In the genomic region with DNA sequence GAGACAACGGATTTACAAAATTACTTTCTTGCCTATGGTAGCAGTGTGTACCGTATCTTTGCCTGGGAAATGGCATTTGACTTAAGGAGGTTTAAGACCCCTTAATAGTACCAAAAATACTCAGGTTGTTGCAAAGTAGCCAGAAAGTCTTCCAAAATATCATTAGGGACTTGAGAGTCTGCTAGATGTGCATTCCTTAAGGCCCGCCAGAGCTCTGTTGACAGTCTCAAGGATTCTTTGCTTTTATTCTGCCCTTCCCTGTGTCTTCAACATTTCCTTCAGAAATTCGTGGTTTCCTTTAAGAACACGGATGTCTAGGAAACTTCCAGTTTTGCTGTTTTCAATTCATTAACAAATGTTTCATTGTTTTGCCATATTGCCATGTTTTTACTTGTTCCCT, we compare ENCODE assay signal across 6 cellular contexts. TPM values are rescaled to one million over a fixed set of nuclear protein-coding genes. Genes with fewer than 3 reads are reported as not detected.
"Had no signal": no experiment of that assay in that cellular context is flagged by ENCODE, and none has a peak within 500 bp of the region (broad histone marks: within the 10 kb centered on the region; RNA-seq: fewer than 3 reads in every experiment).

No MANE protein-coding gene starts in this region.

RNA-seq across cellular contexts. Expression of a gene that starts 24.4 kb away (rescaled TPM):
- total RNA-seq: GM23248, H1, H9, HT-29, IMR-90, K562 had no signal
- polyA plus RNA-seq: GM23248, H1, IMR-90 had no signal

RNA-seq across cellular contexts. Expression of a gene that starts 31.3 kb away (rescaled TPM):
- total RNA-seq: GM23248, H1, H9, HT-29, IMR-90, K562 had no signal
- polyA plus RNA-seq: GM23248, H1, IMR-90, K562 had no signal
